ENCODE assay signal across 9 cellular contexts in the genomic region with DNA sequence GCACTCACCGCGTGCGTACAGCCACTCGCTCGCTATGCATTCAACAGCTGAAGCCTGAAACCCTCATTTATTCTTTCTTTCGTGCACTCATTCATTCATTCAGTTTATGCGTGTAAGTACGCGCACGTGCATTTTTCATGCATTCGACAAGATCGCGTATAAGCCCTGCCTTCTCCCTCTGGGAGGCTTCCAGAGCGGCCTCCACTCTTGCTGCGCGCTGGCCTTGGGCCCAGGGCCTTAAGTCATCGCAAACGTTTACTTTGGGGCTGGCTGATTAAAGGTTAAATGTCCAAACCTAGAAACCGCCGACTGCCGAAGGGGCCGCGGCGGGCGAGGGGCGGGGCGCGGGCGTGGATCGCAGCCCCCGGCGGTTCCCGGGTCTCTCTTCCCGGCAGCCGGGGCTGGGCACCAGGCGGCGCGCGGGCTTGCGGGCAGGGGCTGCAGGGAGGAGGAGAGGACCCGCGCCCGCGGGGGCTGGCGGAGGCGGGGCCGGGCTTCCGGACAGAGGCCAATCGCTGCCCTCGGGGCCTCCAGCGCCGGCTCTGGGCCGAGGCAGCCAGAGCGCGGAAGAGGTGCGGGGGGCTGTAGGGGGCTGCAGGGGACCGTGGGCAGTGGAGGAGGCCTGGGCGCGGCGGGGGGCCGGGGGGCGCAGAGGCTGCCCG. TPM values are rescaled to one million over a fixed set of nuclear protein-coding genes. Genes with fewer than 3 reads are reported as not detected.
DNase-seq lines count a peak whose midpoint lies in the region; ATAC-seq, FAIRE-seq and TF ChIP-seq lines count a peak whose summit lies in the region.
"Had no signal": no experiment of that assay in that cellular context is flagged by ENCODE, and none has a peak within 500 bp of the region (broad histone marks: within the 10 kb centered on the region; RNA-seq: fewer than 3 reads in every experiment).

A gene (plus strand): TSS at position 527 of the 662 bp plus-strand sequence. CDS start 1,259 bp downstream, outside the sequence.

- no peaks in the 10 kb centered on the region for H3K9me3 ChIP-seq in tibial nerve

- H3K4me3 ChIP-seq in bronchial epithelial cell (ENCODE audit: low read depth, low read length) (peak within 1 kb of the TSS; percentile 8), tibial nerve (peak within 1 kb of the TSS in 3 of 4 donors; percentile 31 to 50 (median 38))

- H3K36me3 ChIP-seq in bronchial epithelial cell (ENCODE audit: control insufficient read depth, insufficient read depth, low read length) (no peaks in the 10 kb centered on the region), tibial nerve (no peaks in the 10 kb centered on the region)

- peaks cover 0 to 12% (median 0%) of the 10 kb centered on the region in 4 donors for H3K4me1 ChIP-seq in tibial nerve

- TF ChIP-seq EP300 in tibial nerve (IDR thresholded peaks at IDR 0.05), result no peak

- intact Hi-C loops in left colon (cut with DNase I, micrococcal nuclease), result no loop called here

- TF ChIP-seq CTCF in bronchial epithelial cell (IDR thresholded peaks at IDR 0.05; ENCODE audit: insufficient read depth, low read length, severe bottlenecking), result no peak
- TF ChIP-seq CTCF in tibial nerve (IDR thresholded peaks at IDR 0.05), result no peak

- DNase-seq in DMS 273 (lab: John Stamatoyannopoulos, UW; ENCODE audit: unreplicated experiment) (peak; percentile 59), DMS 273 treated with DMSO at 0.1 percent for 48 hours (lab: John Stamatoyannopoulos, UW) (no peak), bronchial epithelial cell (ENCODE audit: low read depth) (no peak), left colon (peak; percentile 30 to 40), tibial nerve (ENCODE audit: low spot score in 2 of 2) (no peak)
- DNase-seq in activated naive CD4-positive, alpha-beta T cell (lab: John Stamatoyannopoulos, UW), result no peak
- no peak for DNase-seq in effector CD8-positive, alpha-beta T cell (lab: John Stamatoyannopoulos, UW)

- H3K27ac ChIP-seq in tibial nerve, result no peak within 1 kb of the TSS
- H3K27ac ChIP-seq: 22Rv1 had no signal

- 20 to 26% methylated on average over 18 to 22 of the region's 63 CpGs for WGBS in tibial nerve, 2 donors

- no peak for TF ChIP-seq POLR2A in tibial nerve (IDR thresholded peaks at IDR 0.05)

- H3K27me3 ChIP-seq in bronchial epithelial cell (ENCODE audit: control insufficient read depth, insufficient read depth, low read length), result peaks cover 2% of the 10 kb centered on the region
- H3K27me3 ChIP-seq in tibial nerve, result peaks cover 0 to 46% of the 10 kb centered on the region in 2 donors

- ATAC-seq in left colon (peak; percentile 72), HG03460 (IDR thresholded peaks at IDR 0.05; ENCODE audit: unreplicated experiment) (no peak)

- no peak for FAIRE-seq in bronchial epithelial cell (lab: Jason Lieb, UNC)

RNA-seq across cellular contexts. Expression of the gene that starts here (rescaled TPM):
- total RNA-seq in bronchial epithelial cell (under 0.01 and 0.26 TPM in 2 replicates), left colon (10 to 100 TPM; 11.3 to 23.4 TPM), tibial nerve (10 to 100 TPM in 3 of 4 donors, 1 to 10 TPM in 1; 4.1 to 50.4 (median 22.3) TPM)

Comparison
In these comparisons a context has a peak if more than half of its experiments do, and no peak if none do; other contexts are left out.
1. DNase-seq: peak in DMS 273 (single experiment) and left colon (2 of 2); none in DMS 273 treated with DMSO at 0.1 percent for 48 hours (single experiment), bronchial epithelial cell (single experiment), tibial nerve (0 of 2), activated naive CD4-positive, alpha-beta T cell (0 of 4) and effector CD8-positive, alpha-beta T cell (single experiment).